In the genomic region with DNA sequence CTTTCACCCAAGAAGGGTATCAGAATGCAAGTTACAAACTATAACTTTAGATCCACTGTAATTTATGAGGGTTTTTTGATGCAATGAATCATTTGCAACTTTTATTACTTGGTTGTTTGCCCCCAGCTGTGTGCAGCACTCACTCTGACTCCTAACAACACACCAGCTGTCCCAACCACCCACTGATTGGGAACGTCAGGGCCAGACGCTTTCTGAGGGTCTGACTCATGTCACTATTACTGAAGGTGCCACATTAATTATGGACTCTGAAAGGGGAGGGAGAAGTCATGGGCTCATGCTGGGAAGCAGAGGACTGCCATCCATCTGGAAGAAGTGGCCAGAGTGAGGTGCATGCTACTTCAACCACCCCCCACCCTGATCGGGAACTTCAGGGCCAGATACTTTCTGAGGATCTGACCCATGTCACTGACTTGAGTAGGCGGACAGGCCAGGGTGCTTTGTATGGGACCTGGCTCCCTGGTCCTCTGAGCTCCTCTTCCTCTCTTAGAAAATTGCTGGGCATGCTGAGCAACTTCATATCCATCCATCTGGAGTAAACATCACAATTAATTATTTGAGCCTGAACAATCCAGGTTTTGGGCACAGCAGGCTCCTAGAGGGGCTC, we compare ENCODE assay signal across 30 cellular contexts. TPM values are rescaled to one million over a fixed set of nuclear protein-coding genes. Genes with fewer than 3 reads are reported as not detected.
DNase-seq lines count a peak whose midpoint lies in the region; ATAC-seq, FAIRE-seq and TF ChIP-seq lines count a peak whose summit lies in the region.
"Had no signal": no experiment of that assay in that cellular context is flagged by ENCODE, and none has a peak within 500 bp of the region (broad histone marks: within the 10 kb centered on the region; RNA-seq: fewer than 3 reads in every experiment).

No MANE protein-coding gene starts in this region.

- no peaks in the 10 kb centered on the region for H3K79me2 ChIP-seq in astrocyte (ENCODE audit: insufficient read depth, low read length)

- intact Hi-C loops in upper lobe of right lung (cut with DNase I), result no loop called here

- peaks cover 2% of the 10 kb centered on the region for H3K9me3 Mint-ChIP-seq in astrocyte (ENCODE audit: unreplicated experiment)
- no peaks in the 10 kb centered on the region for H3K9me3 Mint-ChIP-seq in type B pancreatic cell
- H3K9me3 Mint-ChIP-seq in progenitor cell of endocrine pancreas (ENCODE audit: low read depth), result peaks cover 4% of the 10 kb centered on the region
- H3K9me3 Mint-ChIP-seq: activated naive CD8-positive, alpha-beta T cell treated with anti-CD3 and anti-CD28 coated beads, Interleukin-2, amount 50 U/mL, for 24 hours; effector memory CD8-positive, alpha-beta T cell; natural killer cell treated with Interleukin-12 subunit alpha and Interleukin-12 subunit beta and Interleukin-15 and Interleukin-18, amount 100 ng/mL, for 72 hours; stimulated activated effector memory CD8-positive, alpha-beta T cell treated with anti-CD3 and anti-CD28 coated beads, Interleukin-12 subunit alpha, Interleukin-12 subunit beta, amount 100 ng/mL, for 72 hours had no signal

- H3K27me3 ChIP-seq in astrocyte (ENCODE audit: insufficient read depth, low read length) (no peaks in the 10 kb centered on the region), upper lobe of right lung (peaks cover 5% of the 10 kb centered on the region)
- H3K27me3 ChIP-seq: gastrocnemius medialis, right atrium auricular region, uterus had no signal

- H3K4me1 Mint-ChIP-seq in astrocyte (ENCODE audit: low read depth, unreplicated experiment) (peaks cover 14% of the 10 kb centered on the region), type B pancreatic cell (ENCODE audit: unreplicated experiment) (no peaks in the 10 kb centered on the region), progenitor cell of endocrine pancreas (ENCODE audit: low read depth) (no peaks in the 10 kb centered on the region)
- H3K4me1 Mint-ChIP-seq: activated naive CD8-positive, alpha-beta T cell treated with anti-CD3 and anti-CD28 coated beads, Interleukin-2, amount 50 U/mL, for 24 hours; stimulated activated effector memory CD8-positive, alpha-beta T cell treated with anti-CD3 and anti-CD28 coated beads, Interleukin-12 subunit alpha, Interleukin-12 subunit beta, amount 100 ng/mL, for 72 hours had no signal

- ATAC-seq in upper lobe of right lung, result peak; percentile 13
- ATAC-seq: activated naive CD8-positive, alpha-beta T cell treated with anti-CD3 and anti-CD28 coated beads, Interleukin-2, amount 50 U/mL, for 24 hours; effector memory CD8-positive, alpha-beta T cell; gastrocnemius medialis; left ventricle myocardium superior; natural killer cell treated with Interleukin-12 subunit alpha and Interleukin-12 subunit beta and Interleukin-15 and Interleukin-18, amount 100 ng/mL, for 72 hours; stimulated activated effector memory CD8-positive, alpha-beta T cell treated with anti-CD3 and anti-CD28 coated beads, Interleukin-12 subunit alpha, Interleukin-12 subunit beta, amount 100 ng/mL, for 72 hours had no signal

- H3K4me1 ChIP-seq in astrocyte (ENCODE audit: insufficient read depth, low read length), result no peaks in the 10 kb centered on the region
- H3K4me1 ChIP-seq in upper lobe of right lung, result no peaks in the 10 kb centered on the region
- H3K4me1 ChIP-seq: gastrocnemius medialis, right atrium auricular region, spleen, uterus had no signal

- no peaks in the 10 kb centered on the region for H3K36me3 Mint-ChIP-seq in astrocyte (ENCODE audit: low read depth, unreplicated experiment)
- H3K36me3 Mint-ChIP-seq in type B pancreatic cell, result no peaks in the 10 kb centered on the region
- H3K36me3 Mint-ChIP-seq in progenitor cell of endocrine pancreas (ENCODE audit: insufficient read depth), result no peaks in the 10 kb centered on the region
- H3K36me3 Mint-ChIP-seq: brain; natural killer cell treated with Interleukin-12 subunit alpha and Interleukin-12 subunit beta and Interleukin-15 and Interleukin-18, amount 100 ng/mL, for 72 hours; stimulated activated effector memory CD8-positive, alpha-beta T cell treated with anti-CD3 and anti-CD28 coated beads, Interleukin-12 subunit alpha, Interleukin-12 subunit beta, amount 100 ng/mL, for 72 hours had no signal

- peak; percentile 26 for DNase-seq in activated CD8-positive, alpha-beta memory T cell treated with anti-CD3 and anti-CD28 coated beads for 24 hours
- DNase-seq in activated CD8-positive, alpha-beta memory T cell treated with anti-CD3 and anti-CD28 coated beads, Interleukin-2, amount 50 U/mL, for 4 hours, result no peak
- DNase-seq in NCI-H146 (lab: John Stamatoyannopoulos, UW) (peak; percentile 54), astrocyte (ENCODE audit: low read depth) (no peak), upper lobe of right lung (no peak), type B pancreatic cell (ENCODE audit: extremely low spot score, unreplicated experiment) (no peak), D341Med (ENCODE audit: low spot score) (no peak), progenitor cell of endocrine pancreas (ENCODE audit: low spot score, unreplicated experiment) (no peak)
- DNase-seq: activated CD4-positive, alpha-beta T cell treated with anti-CD3 and anti-CD28 coated beads, Interleukin-2, amount 50 U/mL, for 1 hour; activated naive CD8-positive, alpha-beta T cell treated with anti-CD3 and anti-CD28 coated beads, Interleukin-2, amount 50 U/mL, for 24 hours; Caco-2; effector memory CD8-positive, alpha-beta T cell; gastrocnemius medialis; HCEC 1CT; hippocampal formation; Karpas-422; left ventricle myocardium superior; midbrain; NCI-H1048; NCI-H526 treated with DMSO at 0.1 percent for 48 hours; spleen; stimulated activated CD4-positive, alpha-beta T cell treated with anti-CD3 and anti-CD28 coated beads, Interleukin-2, amount 100 ng/mL, for 48 hours; substantia nigra; T-helper 9 cell; uterus had no signal

- H2AFZ ChIP-seq in astrocyte (ENCODE audit: low read depth, low read length), result no peak overlapping the region

- H4K20me1 ChIP-seq in astrocyte (ENCODE audit: insufficient read depth, low read length), result no peaks in the 10 kb centered on the region

- H3K4me3 ChIP-seq in astrocyte (ENCODE audit: insufficient read depth, low read depth, low read length) (no peak overlapping the region), upper lobe of right lung (no peak overlapping the region)
- H3K4me3 ChIP-seq: gastrocnemius medialis, right atrium auricular region, spleen, uterus had no signal

- no peaks in the 10 kb centered on the region for H3K9me3 ChIP-seq in astrocyte (ENCODE audit: insufficient read depth, low read depth, low read length)
- H3K9me3 ChIP-seq in upper lobe of right lung, result no peaks in the 10 kb centered on the region
- H3K9me3 ChIP-seq: gastrocnemius medialis, right atrium auricular region, spleen, uterus had no signal

- peaks cover 42% of the 10 kb centered on the region for H3K27me3 Mint-ChIP-seq in astrocyte (ENCODE audit: low read depth, unreplicated experiment)
- H3K27me3 Mint-ChIP-seq in type B pancreatic cell, result peaks cover 13% of the 10 kb centered on the region
- H3K27me3 Mint-ChIP-seq in progenitor cell of endocrine pancreas, result peaks cover 4% of the 10 kb centered on the region

- no peak overlapping the region for H3K4me3 Mint-ChIP-seq in astrocyte (ENCODE audit: unreplicated experiment)
- no peak overlapping the region for H3K4me3 Mint-ChIP-seq in type B pancreatic cell
- no peak overlapping the region for H3K4me3 Mint-ChIP-seq in progenitor cell of endocrine pancreas (ENCODE audit: low read depth)
- H3K4me3 Mint-ChIP-seq: activated naive CD8-positive, alpha-beta T cell treated with anti-CD3 and anti-CD28 coated beads, Interleukin-2, amount 50 U/mL, for 24 hours; brain; effector memory CD8-positive, alpha-beta T cell; natural killer cell treated with Interleukin-12 subunit alpha and Interleukin-12 subunit beta and Interleukin-15 and Interleukin-18, amount 100 ng/mL, for 72 hours; stimulated activated effector memory CD8-positive, alpha-beta T cell treated with anti-CD3 and anti-CD28 coated beads, Interleukin-12 subunit alpha, Interleukin-12 subunit beta, amount 100 ng/mL, for 72 hours had no signal

- FAIRE-seq in astrocyte (lab: Jason Lieb, UNC), result no peak
- FAIRE-seq: GM12891 had no signal

- H3K36me3 ChIP-seq in astrocyte (ENCODE audit: insufficient read depth, low read length) (no peaks in the 10 kb centered on the region), upper lobe of right lung (no peaks in the 10 kb centered on the region)
- H3K36me3 ChIP-seq: gastrocnemius medialis, right atrium auricular region, spleen, uterus had no signal

- H3K9ac ChIP-seq in astrocyte (ENCODE audit: low read length), result no peak overlapping the region

- H3K27ac ChIP-seq in astrocyte (ENCODE audit: low read depth, low read length) (no peak overlapping the region), upper lobe of right lung (no peak overlapping the region)
- H3K27ac ChIP-seq: gastrocnemius medialis, right atrium auricular region, spleen, uterus had no signal

- TF ChIP-seq CTCF in astrocyte (IDR thresholded peaks at IDR 0.05; ENCODE audit: insufficient read depth, low read depth, low read length) (no peak), upper lobe of right lung (IDR thresholded peaks at IDR 0.05) (no peak), type B pancreatic cell (conservative IDR thresholded peaks at IDR 0.05) (no peak), progenitor cell of endocrine pancreas (IDR thresholded peaks at IDR 0.05; ENCODE audit: unreplicated experiment) (no peak)

- H3K4me2 ChIP-seq in astrocyte (ENCODE audit: low read length), result no peak overlapping the region

- H3K27ac Mint-ChIP-seq in astrocyte (ENCODE audit: unreplicated experiment) (peak overlapping the region; percentile 23), type B pancreatic cell (no peak overlapping the region), progenitor cell of endocrine pancreas (no peak overlapping the region)
- H3K27ac Mint-ChIP-seq: activated naive CD8-positive, alpha-beta T cell treated with anti-CD3 and anti-CD28 coated beads, Interleukin-2, amount 50 U/mL, for 24 hours; brain; effector memory CD8-positive, alpha-beta T cell; natural killer cell treated with Interleukin-12 subunit alpha and Interleukin-12 subunit beta and Interleukin-15 and Interleukin-18, amount 100 ng/mL, for 72 hours; stimulated activated effector memory CD8-positive, alpha-beta T cell treated with anti-CD3 and anti-CD28 coated beads, Interleukin-12 subunit alpha, Interleukin-12 subunit beta, amount 100 ng/mL, for 72 hours had no signal

RNA-seq across cellular contexts. Expression of a gene that starts 44.9 kb away (rescaled TPM):
- total RNA-seq in astrocyte (0.14 TPM in 1 of 2 replicates, not detected in the other), upper lobe of right lung (not detected), type B pancreatic cell (ENCODE audit: low replicate concordance) (0.50 and 3.7 TPM in 2 replicates), progenitor cell of endocrine pancreas (0.22 and 0.73 TPM in 2 replicates)
- total RNA-seq: left ventricle myocardium superior; natural killer cell treated with Interleukin-12 subunit alpha and Interleukin-12 subunit beta and Interleukin-15 and Interleukin-18, amount 100 ng/mL, for 72 hours; right atrium auricular region; spleen; uterus had no signal

Comparison
In these comparisons a context has a peak if more than half of its experiments do, and no peak if none do; other contexts are left out.
1. DNase-seq: peak in activated CD8-positive, alpha-beta memory T cell treated with anti-CD3 and anti-CD28 coated beads for 24 hours (single experiment) and NCI-H146 (single experiment); none in activated CD8-positive, alpha-beta memory T cell treated with anti-CD3 and anti-CD28 coated beads, Interleukin-2, amount 50 U/mL, for 4 hours (single experiment), astrocyte (single experiment), upper lobe of right lung (single experiment), type B pancreatic cell (single experiment), D341Med (single experiment) and progenitor cell of endocrine pancreas (single experiment).